Comparison of ENCODE assay signal across 8 cellular contexts in genomic region chr10:68721673-68721963, GRCh38. TPM values are rescaled to one million over a fixed set of nuclear protein-coding genes. Genes with fewer than 3 reads are reported as not detected.
DNase-seq lines count a peak whose midpoint lies in the region; ATAC-seq and TF ChIP-seq lines count a peak whose summit lies in the region.

No MANE protein-coding gene starts in this region.

- peak; percentile 26 for ATAC-seq in GM18907 (IDR thresholded peaks at IDR 0.05; ENCODE audit: unreplicated experiment)
- no peak for ATAC-seq in HG03342 (IDR thresholded peaks at IDR 0.05; ENCODE audit: unreplicated experiment)

- H2BK15ac ChIP-seq in mesenchymal stem cell (ENCODE audit: low read depth, poor library complexity, severe bottlenecking): peak overlapping the region; percentile 67

- no peaks in the 10 kb centered on the region for H3K9me3 ChIP-seq in breast epithelium
- H3K9me3 ChIP-seq in mesenchymal stem cell (ENCODE audit: control insufficient read depth, low read length): no peaks in the 10 kb centered on the region

- H2BK12ac ChIP-seq in mesenchymal stem cell (ENCODE audit: low read length in 2 of 2): peak overlapping the region; percentile 54 to 60

- peak overlapping the region; percentile 98 for H3K9ac ChIP-seq in mesenchymal stem cell (ENCODE audit: low read length)

- peak overlapping the region; percentile 95 for H4K8ac ChIP-seq in mesenchymal stem cell (ENCODE audit: low read length)

- H2BK5ac ChIP-seq in mesenchymal stem cell (ENCODE audit: low read depth, low read length, poor library complexity, severe bottlenecking): peak overlapping the region; percentile 98

- peak overlapping the region; percentile 42 for H2AFZ ChIP-seq in mesenchymal stem cell (ENCODE audit: low read depth, low read length)

- peak overlapping the region; percentile 89 for H2BK120ac ChIP-seq in mesenchymal stem cell (ENCODE audit: low read depth, low read length)

- peaks cover 5% of the 10 kb centered on the region for H3K79me1 ChIP-seq in mesenchymal stem cell (replicated peaks; ENCODE audit: low read length, poor library complexity, severe bottlenecking)

- under 1% methylated on average over 23 of the region's 23 CpGs for WGBS in mesenchymal stem cell

- peak overlapping the region; percentile 77 for H2AK5ac ChIP-seq in mesenchymal stem cell (ENCODE audit: low read length, severe bottlenecking)

- TF ChIP-seq POLR2A in breast epithelium (IDR thresholded peaks at IDR 0.05): no peak

- peak overlapping the region; percentile 98 for H3K18ac ChIP-seq in mesenchymal stem cell (ENCODE audit: low read depth in 1 of 2, low read length in 2 of 2)

- H3K27ac ChIP-seq in breast epithelium: peak overlapping the region; percentile 95 to 98
- peak overlapping the region; percentile 23 for H3K27ac ChIP-seq in mesenchymal stem cell (ENCODE audit: low read length, poor library complexity, severe bottlenecking)

- H3K4me1 ChIP-seq in breast epithelium (no peaks in the 10 kb centered on the region), mesenchymal stem cell (ENCODE audit: control insufficient read depth, insufficient read depth, low read depth, low read length) (peaks cover 4% of the 10 kb centered on the region)

- TF ChIP-seq CTCF in breast epithelium (IDR thresholded peaks at IDR 0.05): no peak

- peak overlapping the region; percentile 98 to 100 for H3K4ac ChIP-seq in mesenchymal stem cell (ENCODE audit: low read depth in 1 of 2, low read length in 2 of 2)

- intact Hi-C loops in breast epithelium (cut with DNase I; ENCODE audit: low total_unique reads): no loop called here

- H3K4me3 ChIP-seq in breast epithelium (peak overlapping the region; percentile 80 to 99 (median 90)), mesenchymal stem cell (ENCODE audit: insufficient read depth in 1 of 2, low read depth in 1 of 2, low read length in 2 of 2) (peak overlapping the region; percentile 97 to 99)

- peak overlapping the region; percentile 95 for H4K91ac ChIP-seq in mesenchymal stem cell (ENCODE audit: low read length)

- H3K4me2 ChIP-seq in mesenchymal stem cell (ENCODE audit: low read length, poor library complexity, severe bottlenecking): peak overlapping the region; percentile 51

- DNase-seq in HT-29 (ENCODE audit: low spot score) (peak; percentile 4), breast epithelium (ENCODE audit: low spot score in 2 of 2) (no peak), mesenchymal stem cell (no peak), DMS153 (lab: John Stamatoyannopoulos, UW) (no peak), NCI-H1105 treated with DMSO at 0.1 percent for 48 hours (lab: John Stamatoyannopoulos, UW) (no peak), NCI-H226 (no peak)

- no peaks in the 10 kb centered on the region for H3K27me3 ChIP-seq in breast epithelium
- no peaks in the 10 kb centered on the region for H3K27me3 ChIP-seq in mesenchymal stem cell (ENCODE audit: control insufficient read depth in 1 of 2, insufficient read depth in 1 of 2, low read length in 2 of 2)

- H3K14ac ChIP-seq in mesenchymal stem cell (ENCODE audit: low read length in 2 of 2): peak overlapping the region in 1 of 2 experiments; percentile 97

- no peaks in the 10 kb centered on the region for H3K36me3 ChIP-seq in breast epithelium
- H3K36me3 ChIP-seq in mesenchymal stem cell (ENCODE audit: control insufficient read depth in 1 of 2, insufficient read depth in 2 of 2, low read depth in 1 of 2, low read length in 2 of 2): peaks cover 26% of the 10 kb centered on the region in 2 experiments

- peak overlapping the region in 1 of 2 experiments; percentile 80 for H3K23ac ChIP-seq in mesenchymal stem cell (ENCODE audit: low read length in 2 of 2)

RNA-seq across cellular contexts. Expression of gene CCAR1, which starts 0.6 kb away (rescaled TPM):
- total RNA-seq in HT-29 (2014; rRNA removed; shearing (Covaris generic)): 51.0 and 62.5 TPM in 2 replicates
- total RNA-seq in breast epithelium: 10 to 100 TPM; 60.6 to 91.9 (median 70.8) TPM
- 84.5 TPM for polyA plus RNA-seq in mesenchymal stem cell (2013, experiment 1 of 2)
- polyA plus RNA-seq in mesenchymal stem cell (2013, experiment 2 of 2): 75.4 TPM
